In the genomic region with DNA sequence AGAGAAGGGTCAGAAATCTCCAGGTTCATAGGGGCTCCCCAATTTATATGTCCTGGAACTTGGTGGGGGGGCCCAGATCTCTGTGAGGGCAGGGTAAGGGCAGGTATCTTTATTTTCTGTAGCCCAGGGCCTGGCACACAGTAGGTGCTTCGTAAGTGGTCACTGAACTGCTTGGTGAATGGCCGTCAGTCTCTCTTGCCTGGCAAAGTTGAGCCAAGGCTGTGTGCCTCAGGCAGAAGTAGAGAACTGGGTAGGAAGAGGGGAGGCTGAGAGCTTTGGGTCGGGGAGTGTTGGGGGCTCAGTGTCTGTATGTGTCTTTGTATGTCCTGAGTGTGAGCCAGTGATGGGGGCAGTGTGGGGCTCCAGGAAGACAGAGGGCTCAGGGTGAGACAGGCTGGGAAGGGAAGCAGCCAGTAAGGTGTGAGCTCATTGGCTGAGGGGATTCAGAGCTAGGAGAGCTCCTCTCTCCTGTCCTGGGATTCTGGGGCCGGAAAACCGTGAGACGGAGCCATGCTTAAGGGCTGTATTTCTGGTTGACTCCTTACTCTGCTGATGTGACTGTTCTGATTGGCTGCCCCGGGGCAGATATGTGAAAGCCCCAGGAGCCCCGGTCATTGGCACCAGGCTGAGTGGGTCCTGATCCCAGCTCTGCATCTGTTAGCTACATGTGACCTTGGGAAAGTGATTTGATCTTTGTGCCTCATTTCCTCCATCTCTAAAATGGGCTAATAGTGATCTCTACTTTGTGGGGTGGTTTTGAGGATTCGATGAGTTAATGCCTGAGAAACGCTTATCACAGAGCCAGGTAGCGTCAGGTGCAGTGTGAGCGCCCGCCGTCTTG, we compare ENCODE assay signal across 30 cellular contexts. TPM values are rescaled to one million over a fixed set of nuclear protein-coding genes. Genes with fewer than 3 reads are reported as not detected.
A peak's percentile ranks its signal among the peaks of the same experiment; 100 is the strongest.
DNase-seq lines count a peak whose midpoint lies in the region; ATAC-seq, FAIRE-seq and TF ChIP-seq lines count a peak whose summit lies in the region.
"Had no signal": no experiment of that assay in that cellular context is flagged by ENCODE, and none has a peak within 500 bp of the region (broad histone marks: within the 10 kb centered on the region; RNA-seq: fewer than 3 reads in every experiment).

No MANE protein-coding gene starts in this region.

- no peak overlapping the region for H3K4me2 ChIP-seq in HepG2 (ENCODE audit: low read depth, low read length)
- peak overlapping the region; percentile 47 for H3K4me2 ChIP-seq in keratinocyte (ENCODE audit: control insufficient read depth, extremely low read depth, insufficient read depth, low read depth, low read length)
- no peak overlapping the region for H3K4me2 ChIP-seq in MM.1S (ENCODE audit: low read depth, low read length)

- DNase-seq in HepG2 (ENCODE audit: low spot score) (no peak), right lobe of liver (no peak), MCF 10A (ENCODE audit: unreplicated experiment) (no peak), keratinocyte (ENCODE audit: low read depth, low spot score) (no peak), urothelium cell line (ENCODE audit: low spot score) (no peak), MM.1S (no peak)
- DNase-seq: activated CD4-positive, alpha-beta T cell treated with anti-CD3 and anti-CD28 coated beads, Interleukin-2, amount 50 U/mL, for 4 hours; activated naive CD4-positive, alpha-beta T cell; amygdala; DMS153; effector CD8-positive, alpha-beta T cell; GF-D8; hypothalamus; KG1; naive B cell; NCI-H1092; NCI-H2081 treated with DMSO at 0.1 percent for 48 hours; NCI-H510A treated with DMSO at 0.1 percent for 48 hours; SHP77 treated with DMSO at 0.1 percent for 48 hours; spleen; substantia nigra; uterus had no signal

- intact Hi-C loops in HepG2 (cut with micrococcal nuclease; ENCODE audit: unreplicated experiment): no loop called here
- intact Hi-C loops in right lobe of liver (cut with DNase I): no loop called here
- intact Hi-C loops in MCF 10A (cut with micrococcal nuclease): no loop called here

- no peaks in the 10 kb centered on the region for H3K9me3 Mint-ChIP-seq in MCF 10A (ENCODE audit: unreplicated experiment)
- H3K9me3 Mint-ChIP-seq: naive B cell; T-helper 1 cell treated with Interleukin-12 subunit alpha and Interleukin-12 subunit beta and Interleukin-4 antibody, amounts not matched to agents 30 μg/mL and 1 μg/mL, for 36 hours had no signal

- peaks cover 3% of the 10 kb centered on the region for H3K9me1 ChIP-seq in keratinocyte (ENCODE audit: control insufficient read depth, extremely low read depth, insufficient read depth, low read length)

- H2AFZ ChIP-seq in HepG2 (ENCODE audit: low read length): no peak overlapping the region
- no peak overlapping the region for H2AFZ ChIP-seq in keratinocyte (ENCODE audit: control insufficient read depth, low read length)
- no peak overlapping the region for H2AFZ ChIP-seq in MM.1S (ENCODE audit: low read length)

- no peaks in the 10 kb centered on the region for H3K79me2 ChIP-seq in HepG2 (ENCODE audit: insufficient read depth, low read length)
- H3K79me2 ChIP-seq in keratinocyte (ENCODE audit: control insufficient read depth, insufficient read depth, low read length): no peaks in the 10 kb centered on the region
- H3K79me2 ChIP-seq in MM.1S (ENCODE audit: low read length): no peaks in the 10 kb centered on the region

- H3K27me3 Mint-ChIP-seq in MCF 10A (ENCODE audit: insufficient read depth, unreplicated experiment): no peaks in the 10 kb centered on the region

- POLR2A ChIA-PET in HepG2 (lab: Yijun Ruan, JAX) (interaction anchor here (1.2 kb wide), 1 partner anchor 30 kb away, joined by 3 read pairs; no protein-coding TSS in a partner anchor), MCF 10A (lab: Yijun Ruan, JAX) (interaction anchor here (0.6 to 3.1 kb wide), 17 partner anchors 10 to 372 kb away, joined by 3 to 21 read pairs (median 3); partner anchors contain the start of genes C2orf76 and DBI)

- no TSS peak for BruUV-seq in HepG2 (replicated peaks; lab: Mats Ljungman, UMichigan)
- BruUV-seq in MCF 10A (replicated peaks; lab: Mats Ljungman, UMichigan): no TSS peak

- no peak for ATAC-seq in HepG2
- ATAC-seq in right lobe of liver: no peak
- no peak for ATAC-seq in GM21360 (IDR thresholded peaks at IDR 0.05; ENCODE audit: unreplicated experiment)
- no peak for ATAC-seq in HG03159 (IDR thresholded peaks at IDR 0.05; ENCODE audit: unreplicated experiment)

- H3K36me3 ChIP-seq in HepG2 (replicated peaks in 1 of 2; ENCODE audit: control insufficient read depth in 1 of 2, insufficient read depth in 2 of 2, low read length in 2 of 2) (peaks cover 8 to 62% of the 10 kb centered on the region in 2 experiments), right lobe of liver (peaks cover 0 to 74% (median 34%) of the 10 kb centered on the region in 4 donors), keratinocyte (ENCODE audit: control insufficient read depth in 2 of 2, extremely low read depth in 1 of 2, insufficient read depth in 2 of 2, low read length in 2 of 2) (peaks cover 17 to 20% of the 10 kb centered on the region in 2 experiments), MM.1S (replicated peaks; ENCODE audit: insufficient read depth, low read length) (no peaks in the 10 kb centered on the region)
- H3K36me3 ChIP-seq: prostate gland, uterus had no signal

- H3K4me1 ChIP-seq in HepG2 (ENCODE audit: insufficient read depth, low read length): peaks cover 7% of the 10 kb centered on the region; the same call in 1 of the 2 replicates
- peaks cover 0 to 9% (median 0%) of the 10 kb centered on the region in 4 donors for H3K4me1 ChIP-seq in right lobe of liver
- H3K4me1 ChIP-seq in keratinocyte (ENCODE audit: control insufficient read depth, extremely low read depth, insufficient read depth, low read length): peaks cover 36% of the 10 kb centered on the region
- H3K4me1 ChIP-seq in MM.1S (ENCODE audit: low read length): no peaks in the 10 kb centered on the region
- H3K4me1 ChIP-seq: prostate gland, spleen, uterus had no signal

- H3K27me3 ChIP-seq in HepG2 (ENCODE audit: control insufficient read depth in 1 of 2, insufficient read depth in 2 of 2, low read length in 2 of 2): no peaks in the 10 kb centered on the region
- no peaks in the 10 kb centered on the region for H3K27me3 ChIP-seq in right lobe of liver
- no peaks in the 10 kb centered on the region for H3K27me3 ChIP-seq in keratinocyte (ENCODE audit: control insufficient read depth, extremely low read depth, insufficient read depth, low read length)
- H3K27me3 ChIP-seq in MM.1S (replicated peaks; ENCODE audit: insufficient read depth, low read length): no peaks in the 10 kb centered on the region
- H3K27me3 ChIP-seq: spleen, uterus had no signal

- peaks cover 32% of the 10 kb centered on the region for H3K4me1 Mint-ChIP-seq in MCF 10A (ENCODE audit: insufficient read depth, unreplicated experiment)
- H3K4me1 Mint-ChIP-seq: naive B cell had no signal

- H3K4me3 Mint-ChIP-seq in MCF 10A (ENCODE audit: unreplicated experiment): peak overlapping the region; percentile 38
- H3K4me3 Mint-ChIP-seq: naive B cell; T-helper 1 cell treated with Interleukin-12 subunit alpha and Interleukin-12 subunit beta and Interleukin-4 antibody, amounts not matched to agents 30 μg/mL and 1 μg/mL, for 36 hours had no signal

- in situ Hi-C loops in HepG2 (cut with HindIII; ENCODE audit: extremely low pct_ligation_motif_present, low pct_unique_long_range_greater_than_20kb): no loop called here

- H3K4me3 ChIP-seq in HepG2 (replicated peaks in 1 of 3; ENCODE audit: insufficient read depth in 1 of 3, low read depth in 2 of 3, low read length in 3 of 3): no peak overlapping the region
- no peak overlapping the region for H3K4me3 ChIP-seq in right lobe of liver
- H3K4me3 ChIP-seq in keratinocyte (ENCODE audit: control insufficient read depth in 2 of 3, extremely low read depth in 1 of 3, insufficient read depth in 2 of 3, low read depth in 1 of 3, low read length in 3 of 3): no peak overlapping the region
- no peak overlapping the region for H3K4me3 ChIP-seq in MM.1S (ENCODE audit: low read length)
- H3K4me3 ChIP-seq: prostate gland, spleen, uterus had no signal

- dilution Hi-C loops in keratinocyte (cut with MboI; ENCODE audit: extremely low pct_ligation_motif_present, low sequenced_read_pairs): no loop called here

- H3F3A ChIP-seq in MM.1S (ENCODE audit: insufficient read depth, low read length): no peaks in the 10 kb centered on the region

- CTCF ChIA-PET in HepG2 (lab: Yijun Ruan, JAX; ENCODE audit: low intra/inter-chr PET ratio, low total read pairs) (no interaction called here), MCF 10A (lab: Yijun Ruan, JAX) (interaction anchor here (0.7 to 2.5 kb wide), 9 partner anchors 10 to 372 kb away, joined by 3 to 10 read pairs (median 4); no protein-coding TSS in a partner anchor)

- TF ChIP-seq RAD21 in HepG2 (CRISPR knock-in tag; IDR thresholded peaks at IDR 0.05): no peak

- H4K20me1 ChIP-seq in HepG2 (ENCODE audit: insufficient read depth, low read length) (no peaks in the 10 kb centered on the region), keratinocyte (ENCODE audit: control insufficient read depth, extremely low read depth, insufficient read depth, low read length) (no peaks in the 10 kb centered on the region), MM.1S (ENCODE audit: insufficient read depth, low read length) (no peaks in the 10 kb centered on the region)

- H3K9me3 ChIP-seq in HepG2 (ENCODE audit: low read length) (no peaks in the 10 kb centered on the region), right lobe of liver (no peaks in the 10 kb centered on the region), keratinocyte (ENCODE audit: control insufficient read depth, low read depth, low read length) (no peaks in the 10 kb centered on the region), MM.1S (replicated peaks; ENCODE audit: insufficient read depth, low read length) (no peaks in the 10 kb centered on the region)
- H3K9me3 ChIP-seq: prostate gland, spleen, uterus had no signal

- H3K27ac ChIP-seq in HepG2 (ENCODE audit: extremely low read length, insufficient read depth, low read length): no peak overlapping the region
- no peak overlapping the region for H3K27ac ChIP-seq in right lobe of liver
- peak overlapping the region; percentile 86 for H3K27ac ChIP-seq in keratinocyte (ENCODE audit: control insufficient read depth, insufficient read depth, low read length)
- H3K27ac ChIP-seq in MM.1S (ENCODE audit: low read length): no peak overlapping the region
- H3K27ac ChIP-seq: C4-2B, HL-60, spleen had no signal

- TF ChIP-seq POLR2A in HepG2 (IDR thresholded peaks at IDR 0.05; ENCODE audit: insufficient read depth in 1 of 2, low read depth in 2 of 2, low read length in 2 of 2) (no peak), right lobe of liver (IDR thresholded peaks at IDR 0.05) (no peak)

- 89% methylated on average over 14 of the region's 14 CpGs for WGBS in HepG2 (ENCODE audit: low lambda C conversion rate)
- WGBS in right lobe of liver (ENCODE audit: insufficient coverage, low coverage, low lambda C conversion rate, missing lambda C conversion rate): 90% methylated on average over 2 of the region's 14 CpGs

- FAIRE-seq in HepG2 (lab: Jason Lieb, UNC): no peak
- no peak for FAIRE-seq in keratinocyte (lab: Jason Lieb, UNC)
- peak; percentile 48 for FAIRE-seq in urothelium cell line (lab: Jason Lieb, UNC)
- FAIRE-seq: A204.1, GM19239 had no signal

- H3K36me3 Mint-ChIP-seq in MCF 10A (ENCODE audit: insufficient read depth, unreplicated experiment): peaks cover 53% of the 10 kb centered on the region
- H3K36me3 Mint-ChIP-seq: naive B cell had no signal

- H3K9ac ChIP-seq in HepG2 (ENCODE audit: insufficient read depth, low read depth, low read length) (no peak overlapping the region), keratinocyte (ENCODE audit: control insufficient read depth, extremely low read depth, insufficient read depth, low read length) (no peak overlapping the region), MM.1S (ENCODE audit: low read length) (no peak overlapping the region)

- TF ChIP-seq CTCF in HepG2 (CRISPR knock-in tag; IDR thresholded peaks at IDR 0.05) (no peak), right lobe of liver (IDR thresholded peaks at IDR 0.05) (no peak), MCF 10A (IDR thresholded peaks at IDR 0.05; ENCODE audit: unreplicated experiment) (no peak), keratinocyte (optimal IDR thresholded peaks at IDR 0.05 in 1 of 3, IDR thresholded peaks at IDR 0.05 in 1 of 3, conservative IDR thresholded peaks at IDR 0.05 in 1 of 3; ENCODE audit: extremely low read depth in 1 of 3, insufficient read depth in 2 of 3, low read length in 3 of 3) (no peak), MM.1S (IDR thresholded peaks at IDR 0.05; ENCODE audit: low read length) (no peak)

- TF ChIP-seq EP300 in HepG2 (IDR thresholded peaks at IDR 0.05; ENCODE audit: low read depth in 2 of 2, low read length in 2 of 2): no peak
- no peak for TF ChIP-seq EP300 in HepG2 (CRISPR knock-in tag; IDR thresholded peaks at IDR 0.05; ENCODE audit: borderline replicate concordance)

- peak overlapping the region; percentile 96 for H3K27ac Mint-ChIP-seq in MCF 10A (ENCODE audit: low read depth, unreplicated experiment)
- H3K27ac Mint-ChIP-seq: T-helper 1 cell treated with Interleukin-12 subunit alpha and Interleukin-12 subunit beta and Interleukin-4 antibody, amounts not matched to agents 30 μg/mL and 1 μg/mL, for 36 hours had no signal

- H3K9me2 ChIP-seq in MM.1S (replicated peaks; ENCODE audit: insufficient read depth, low read length): no peaks in the 10 kb centered on the region

RNA-seq across cellular contexts. Expression of gene STEAP3, which starts 30.3 kb away (rescaled TPM):
- total RNA-seq in HepG2 (2016; rRNA removed; fragmentation: Illumina TruSeq; extraction: Trizol) (12.8 and 21.1 TPM in 2 replicates), right lobe of liver (100 to 1,000 TPM; 118 to 165 (median 131) TPM), MCF 10A (2022) (23.8 and 25.0 TPM in 2 replicates)
- 1.9 and 2.5 TPM in 2 replicates for total RNA-seq in HepG2 (2016; cell fraction: cytosol; rRNA removed; fragmentation: Illumina TruSeq; extraction: Trizol; ENCODE audit: low read depth)
- 12.1 and 21.6 TPM in 2 replicates for total RNA-seq in HepG2 (2016; cell fraction: insoluble cytoplasmic fraction; rRNA removed; fragmentation: Illumina TruSeq; extraction: Trizol)
- 8.0 and 8.1 TPM in 2 replicates for total RNA-seq in HepG2 (2016; cell fraction: membrane; rRNA removed; fragmentation: Illumina TruSeq; extraction: Trizol)
- total RNA-seq in HepG2 (2016; cell fraction: nucleus; rRNA removed; fragmentation: Illumina TruSeq; extraction: Trizol): 23.7 and 29.0 TPM in 2 replicates
- polyA plus RNA-seq in HepG2 (2011; rRNA removed) (7.3 and 10.2 TPM in 2 replicates), keratinocyte (15.5 to 29.7 TPM (median 19.9 TPM) in 3 replicates)
- 4.5 and 5.9 TPM in 2 replicates for polyA plus RNA-seq in HepG2 (2011; cell fraction: cytosol; rRNA removed)
- polyA plus RNA-seq in HepG2 (2011; cell fraction: nucleus; rRNA removed): 20.0 and 20.1 TPM in 2 replicates
- polyA plus RNA-seq in HepG2 (2012): 7.0 and 9.7 TPM in 2 replicates
- 2.3 TPM in 2 replicates for polyA plus RNA-seq in HepG2 (2016; cell fraction: cytosol; fragmentation: Illumina TruSeq; extraction: Trizol; ENCODE audit: low read depth)
- 11.0 and 14.2 TPM in 2 replicates for polyA plus RNA-seq in HepG2 (2016; cell fraction: insoluble cytoplasmic fraction; fragmentation: Illumina TruSeq; extraction: Trizol; ENCODE audit: low read depth)
- polyA plus RNA-seq in HepG2 (2016; cell fraction: membrane; fragmentation: Illumina TruSeq; extraction: Trizol; ENCODE audit: low read depth): 4.7 and 6.6 TPM in 2 replicates
- 46.6 and 48.2 TPM in 2 replicates for polyA plus RNA-seq in HepG2 (2016; cell fraction: nucleus; fragmentation: Illumina TruSeq; extraction: Trizol; ENCODE audit: insufficient read depth, low read depth)
- 14.5 and 38.6 TPM in 2 replicates for polyA minus RNA-seq in HepG2 (2011; rRNA and poly(A)+ RNA removed; ENCODE audit: low replicate concordance)
- 10.7 and 11.0 TPM in 2 replicates for polyA minus RNA-seq in HepG2 (2011; cell fraction: cytosol; rRNA and poly(A)+ RNA removed)
- 5.8 and 7.5 TPM in 2 replicates for polyA minus RNA-seq in HepG2 (2011; cell fraction: nucleus; rRNA and poly(A)+ RNA removed)
- polyA plus RNA-seq in keratinocyte (2011; ENCODE audit: low read depth): 3.0 TPM
- polyA plus RNA-seq in keratinocyte (2011; cell fraction: cytosol; rRNA removed): 11.4 and 13.4 TPM in 2 replicates
- 47.2 and 51.9 TPM in 2 replicates for polyA plus RNA-seq in keratinocyte (2011; cell fraction: nucleus; rRNA removed)
- polyA plus RNA-seq in keratinocyte (2012; ENCODE audit: low replicate concordance): 14.0 and 32.2 TPM in 2 replicates
- 19.6 to 51.3 TPM (median 29.0 TPM) in 3 replicates for polyA minus RNA-seq in keratinocyte
- 35.5 TPM for polyA minus RNA-seq in keratinocyte (2011; cell fraction: cytosol; rRNA and poly(A)+ RNA removed)
- 53.0 and 59.4 TPM in 2 replicates for polyA minus RNA-seq in keratinocyte (2011; cell fraction: nucleus; rRNA and poly(A)+ RNA removed)
